8 cellular contexts compared by ENCODE assay signal in the genomic region with DNA sequence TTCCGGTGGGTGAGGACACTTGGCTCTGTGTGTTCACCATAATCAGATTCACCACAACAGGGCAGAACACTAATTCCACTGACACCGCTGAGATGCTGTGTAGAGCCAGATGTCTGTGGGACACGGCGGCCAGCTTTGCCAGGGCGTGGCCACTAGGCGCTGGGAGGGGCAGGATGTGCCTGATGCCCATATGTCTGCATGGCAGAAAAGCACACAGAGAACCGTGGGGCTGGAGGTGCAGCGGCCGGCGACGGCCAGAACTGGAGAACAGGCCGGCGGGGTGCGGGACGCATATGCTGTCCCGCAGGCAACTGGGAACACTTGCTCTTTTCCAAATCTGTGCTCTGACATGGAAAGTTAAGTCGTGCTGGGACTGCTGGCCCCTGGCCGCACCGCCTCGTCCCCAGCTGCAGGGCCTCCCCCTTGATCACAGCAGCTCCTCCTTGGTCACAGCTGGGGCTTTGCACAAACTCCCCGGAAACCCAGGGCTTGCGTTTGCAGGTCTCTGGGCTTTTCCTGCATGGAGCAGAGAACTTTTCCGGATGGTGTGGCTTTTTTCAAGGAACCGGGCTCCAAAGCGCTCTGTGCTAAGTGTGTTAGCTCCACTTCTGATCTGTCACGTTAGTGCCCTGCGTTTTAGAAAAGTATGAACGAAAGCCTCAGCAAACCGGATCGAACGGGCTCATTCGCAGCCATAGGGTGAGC. TPM values are rescaled to one million over a fixed set of nuclear protein-coding genes. Genes with fewer than 3 reads are reported as not detected.
A peak's percentile ranks its signal among the peaks of the same experiment; 100 is the strongest.
DNase-seq lines count a peak whose midpoint lies in the region; ATAC-seq, FAIRE-seq and TF ChIP-seq lines count a peak whose summit lies in the region.

No MANE protein-coding gene starts in this region.

- H3K36me3 Mint-ChIP-seq in chondrocyte (ENCODE audit: low read depth): no peaks in the 10 kb centered on the region

- 10 to 18% (median 14%) methylated on average over 31 to 32 of the region's 32 CpGs for WGBS in psoas muscle, 3 donors

- intact Hi-C loops in psoas muscle (cut with DNase I): no loop called here

- peaks cover 0 to 76% (median 18%) of the 10 kb centered on the region in 3 donors for H3K27me3 ChIP-seq in psoas muscle (ENCODE audit: insufficient read depth in 3 of 3, low read length in 2 of 3)

- H3K9me3 ChIP-seq in psoas muscle: no peaks in the 10 kb centered on the region

- TF ChIP-seq CTCF in chondrocyte (IDR thresholded peaks at IDR 0.05) (no peak), psoas muscle (IDR thresholded peaks at IDR 0.05) (no peak)

- H3K36me3 ChIP-seq in psoas muscle (ENCODE audit: insufficient read depth in 1 of 2, low read depth in 1 of 2): no peaks in the 10 kb centered on the region

- FAIRE-seq in frontal cortex (lab: Jason Lieb, UNC): no peak

- H3K4me1 ChIP-seq in psoas muscle: no peaks in the 10 kb centered on the region

- DNase-seq in T follicular helper cell (ENCODE audit: low read depth): peak; percentile 21
- DNase-seq in chondrocyte (ENCODE audit: low spot score): peak; percentile 68
- peak in 1 of 2 donors; percentile 67 for DNase-seq in psoas muscle
- no peak for DNase-seq in frontal cortex (ENCODE audit: low spot score in 2 of 2)

- H3K4me1 Mint-ChIP-seq in chondrocyte (ENCODE audit: low read depth): peaks cover 11% of the 10 kb centered on the region

- H3K27ac ChIP-seq in psoas muscle: no peak overlapping the region

- H3K9me3 Mint-ChIP-seq in chondrocyte (ENCODE audit: low read depth): no peaks in the 10 kb centered on the region

- peak overlapping the region; percentile 47 for H3K4me3 Mint-ChIP-seq in chondrocyte (ENCODE audit: unreplicated experiment)

- H3K27ac Mint-ChIP-seq in chondrocyte (ENCODE audit: unreplicated experiment): peak overlapping the region; percentile 30

- no peak overlapping the region for H3K4me3 ChIP-seq in psoas muscle

- peak; percentile 34 for ATAC-seq in GM18867 (IDR thresholded peaks at IDR 0.05; ENCODE audit: unreplicated experiment)
- ATAC-seq in HG03103 (IDR thresholded peaks at IDR 0.05; ENCODE audit: low read depth, unreplicated experiment): peak; percentile 23
- peak in 3 of 4 donors; percentile 28 to 63 (median 59) for ATAC-seq in psoas muscle
- ATAC-seq in GM18511 (IDR thresholded peaks at IDR 0.05; ENCODE audit: unreplicated experiment): no peak
- ATAC-seq in HG02970 (IDR thresholded peaks at IDR 0.05; ENCODE audit: low FRiP score, unreplicated experiment): no peak

- H3K27me3 Mint-ChIP-seq in chondrocyte (ENCODE audit: low read depth): peaks cover 7% of the 10 kb centered on the region

RNA-seq across cellular contexts. Expression of gene NTSR1, which starts 31.1 kb away (rescaled TPM):
- total RNA-seq in chondrocyte (0.10 TPM in 1 of 3 replicates, not detected in the others), psoas muscle (under 1 TPM in 1 of 4 donors, not detected in 3; 0.08 TPM), frontal cortex (4.9 TPM)
- under 1 TPM; 0.01 to 0.07 (median 0.04) TPM for polyA plus RNA-seq in psoas muscle

RNA-seq across cellular contexts. Expression of gene MRGBP, which starts 56.5 kb away (rescaled TPM):
- total RNA-seq in chondrocyte: 9.5 to 10.4 TPM (median 10.3 TPM) in 3 replicates
- total RNA-seq in psoas muscle: 1 to 10 TPM; 5.1 to 7.2 (median 5.7) TPM
- 10 to 100 TPM in 1 of 3 donors, 1 to 10 TPM in 2; 6.5 to 11.4 (median 7.8) TPM for polyA plus RNA-seq in psoas muscle
- 20.0 TPM for total RNA-seq in frontal cortex

Comparison
In these comparisons a context has a peak if more than half of its experiments do, and no peak if none do; other contexts are left out.
1. ATAC-seq: peak in GM18867 (single experiment), HG03103 (single experiment) and psoas muscle (3 of 4); none in GM18511 (single experiment) and HG02970 (single experiment).
2. DNase-seq: peak in T follicular helper cell (single experiment) and chondrocyte (single experiment); none in frontal cortex (0 of 2).